Comparison of ENCODE assay signal across 10 cellular contexts in the genomic region with DNA sequence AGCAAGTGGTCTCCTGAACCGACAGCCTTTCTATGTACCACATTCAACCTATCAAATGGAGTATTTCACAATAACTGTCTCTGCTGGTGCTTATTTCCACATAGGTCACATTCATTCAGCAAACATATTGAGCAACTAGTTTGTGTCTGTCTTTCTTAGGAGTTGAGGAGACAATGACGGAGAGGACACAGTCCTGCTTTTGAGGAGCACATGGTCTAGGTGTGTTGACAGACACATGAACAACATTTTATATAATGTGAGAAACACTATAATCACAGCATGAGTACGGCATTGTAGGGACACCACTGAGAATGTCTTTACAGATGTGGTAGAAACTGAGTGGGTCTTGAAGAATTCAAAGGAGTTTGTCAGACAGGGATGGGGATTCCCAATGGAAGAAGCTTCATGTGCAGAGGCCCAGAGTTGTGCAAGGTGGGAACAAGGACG. TPM values are rescaled to one million over a fixed set of nuclear protein-coding genes. Genes with fewer than 3 reads are reported as not detected.
A peak's percentile ranks its signal among the peaks of the same experiment; 100 is the strongest.
DNase-seq lines count a peak whose midpoint lies in the region; ATAC-seq and TF ChIP-seq lines count a peak whose summit lies in the region.
"Had no signal": no experiment of that assay in that cellular context is flagged by ENCODE, and none has a peak within 500 bp of the region (broad histone marks: within the 10 kb centered on the region; RNA-seq: fewer than 3 reads in every experiment).

No MANE protein-coding gene starts in this region.

- H3K36me3 ChIP-seq in neutrophil = no peaks in the 10 kb centered on the region
- H3K36me3 ChIP-seq in gastroesophageal sphincter = no peaks in the 10 kb centered on the region

- no peak for TF ChIP-seq EP300 in gastroesophageal sphincter (IDR thresholded peaks at IDR 0.05)

- 79 to 92% methylated on average over 4 of the region's 4 CpGs for WGBS in gastroesophageal sphincter (ENCODE audit: low coverage in 1 of 2), 2 donors

- H3K9me3 ChIP-seq in neutrophil = no peaks in the 10 kb centered on the region
- H3K9me3 ChIP-seq in gastroesophageal sphincter = no peaks in the 10 kb centered on the region

- H3K4me3 ChIP-seq in neutrophil (ENCODE audit: low read depth in 1 of 2, low read length in 1 of 2) = peak overlapping the region in 1 of 2 experiments; percentile 44
- H3K4me3 ChIP-seq in gastroesophageal sphincter = no peak overlapping the region

- ATAC-seq in HG02840 (IDR thresholded peaks at IDR 0.05; ENCODE audit: low FRiP score, unreplicated experiment) (no peak), gastroesophageal sphincter (no peak), HG03565 (IDR thresholded peaks at IDR 0.05; ENCODE audit: unreplicated experiment) (no peak)

- no peak for TF ChIP-seq POLR2A in gastroesophageal sphincter (IDR thresholded peaks at IDR 0.05)

- TF ChIP-seq CTCF in neutrophil (IDR thresholded peaks at IDR 0.05) (peak; percentile 11), gastroesophageal sphincter (IDR thresholded peaks at IDR 0.05) (no peak)

- H3K4me1 ChIP-seq in neutrophil (ENCODE audit: control insufficient read depth in 1 of 2, insufficient read depth in 1 of 2, low read depth in 1 of 2, low read length in 1 of 2) = peaks cover 24% of the 10 kb centered on the region in 2 experiments
- H3K4me1 ChIP-seq in gastroesophageal sphincter = no peaks in the 10 kb centered on the region

- DNase-seq in GM03348 (ENCODE audit: low spot score) (peak; percentile 36), NCI-H460 (ENCODE audit: extremely low read depth, low read depth) (peak; percentile 49), amniotic epithelial cell (ENCODE audit: low read depth) (peak; percentile 93), activated gamma-delta T cell treated with Interleukin-2 at 50 U/mL for 16 hours (no peak)
- DNase-seq: glutamatergic neuron, T1000 had no signal

- peak overlapping the region; percentile 84 for H3K27ac ChIP-seq in neutrophil
- no peak overlapping the region for H3K27ac ChIP-seq in gastroesophageal sphincter

- H3K27me3 ChIP-seq in neutrophil (no peaks in the 10 kb centered on the region), gastroesophageal sphincter (no peaks in the 10 kb centered on the region)

RNA-seq across cellular contexts. Expression of a gene that starts 28.5 kb away (rescaled TPM):
- 10.9 and 11.6 TPM in 2 replicates for total RNA-seq in NCI-H460 (2014; rRNA removed; shearing (Covaris generic))
- 1.7 and 7.1 TPM in 2 replicates for polyA plus RNA-seq in NCI-H460 (2014; cell fraction: nucleus; rRNA removed)
- 10 to 100 TPM; 16.8 to 64.8 (median 28.2) TPM for total RNA-seq in gastroesophageal sphincter

RNA-seq across cellular contexts. Expression of a gene that starts 33.4 kb away (rescaled TPM):
- 16.0 and 19.9 TPM in 2 replicates for total RNA-seq in NCI-H460 (2014; rRNA removed; shearing (Covaris generic))
- 15.5 and 28.1 TPM in 2 replicates for polyA plus RNA-seq in NCI-H460 (2014; cell fraction: nucleus; rRNA removed)
- 10 to 100 TPM; 23.0 to 39.2 (median 25.7) TPM for total RNA-seq in gastroesophageal sphincter
